ENCODE assay signal across 17 cellular contexts in genomic region chr2:187976259-187976658, GRCh38.
"Had no signal": no experiment of that assay in that cellular context is flagged by ENCODE, and none has a peak within 500 bp of the region (broad histone marks: within the 10 kb centered on the region; RNA-seq: fewer than 3 reads in every experiment).

No MANE protein-coding gene starts in this region.

- H3K36me3 ChIP-seq: brain microvascular endothelial cell, heart right ventricle, suprapubic skin, upper lobe of right lung had no signal

- H3K27ac ChIP-seq: brain microvascular endothelial cell, heart right ventricle, suprapubic skin, upper lobe of right lung had no signal

- H3K4me3 ChIP-seq: heart right ventricle, suprapubic skin, upper lobe of right lung had no signal

- H3K27ac Mint-ChIP-seq: activated naive CD4-positive, alpha-beta T cell treated with anti-CD3 and anti-CD28 coated beads, Interleukin-2, amount 50 U/mL, for 72 hours; activated T-cell treated with anti-CD3 and anti-CD28 coated beads, Interleukin-2, amount 50 U/mL, for 24 hours; nephron progenitor cell; T-helper 17 cell had no signal

- FAIRE-seq: endometrium, frontal cortex had no signal

- H3K9me3 ChIP-seq: heart right ventricle, suprapubic skin, upper lobe of right lung had no signal

- H3K4me3 Mint-ChIP-seq: activated T-cell treated with anti-CD3 and anti-CD28 coated beads, Interleukin-2, amount 50 U/mL, for 24 hours; nephron progenitor cell; T-helper 17 cell had no signal

- H3K36me3 Mint-ChIP-seq: activated naive CD4-positive, alpha-beta T cell treated with anti-CD3 and anti-CD28 coated beads, Interleukin-2, amount 50 U/mL, for 72 hours had no signal

- H3K27me3 Mint-ChIP-seq: activated T-cell treated with anti-CD3 and anti-CD28 coated beads, Interleukin-2, amount 50 U/mL, for 24 hours; T-helper 17 cell had no signal

- H3K9me3 Mint-ChIP-seq: activated naive CD4-positive, alpha-beta T cell treated with anti-CD3 and anti-CD28 coated beads, Interleukin-2, amount 50 U/mL, for 72 hours; activated T-cell treated with anti-CD3 and anti-CD28 coated beads, Interleukin-2, amount 50 U/mL, for 24 hours; nephron progenitor cell had no signal

- H3K4me1 Mint-ChIP-seq: nephron progenitor cell, T-helper 17 cell had no signal

- DNase-seq: activated effector memory CD4-positive, alpha-beta T cell treated with anti-CD3 and anti-CD28 coated beads, Interleukin-2, amount 50 U/mL, for 16 hours; activated T-cell treated with anti-CD3 and anti-CD28 coated beads, Interleukin-2, amount 50 U/mL, for 24 hours; brain microvascular endothelial cell; heart right ventricle; islet precursor cell; left ventricle myocardium superior; mesenchymal stem cell; nephron progenitor cell; stimulated activated CD4-positive, alpha-beta T cell treated with anti-CD3 and anti-CD28 coated beads, Interleukin-2, amount 100 ng/mL, for 48 hours; stimulated activated CD8-positive, alpha-beta memory T cell treated with anti-CD3 and anti-CD28 coated beads, Interleukin-4, amount 100 ng/mL, for 48 hours; stimulated activated naive CD8-positive, alpha-beta T cell treated with anti-CD3 and anti-CD28 coated beads, Interleukin-15, Interleukin-2, amounts not matched to agents 100 U/mL and 50 U/mL, for 24 hours; T-helper 17 cell; upper lobe of right lung had no signal

- H3K4me1 ChIP-seq: heart right ventricle, suprapubic skin, upper lobe of right lung had no signal

- H3K27me3 ChIP-seq: brain microvascular endothelial cell, heart right ventricle, suprapubic skin, upper lobe of right lung had no signal
